Comparison of ENCODE assay signal across 23 cellular contexts in the genomic region with DNA sequence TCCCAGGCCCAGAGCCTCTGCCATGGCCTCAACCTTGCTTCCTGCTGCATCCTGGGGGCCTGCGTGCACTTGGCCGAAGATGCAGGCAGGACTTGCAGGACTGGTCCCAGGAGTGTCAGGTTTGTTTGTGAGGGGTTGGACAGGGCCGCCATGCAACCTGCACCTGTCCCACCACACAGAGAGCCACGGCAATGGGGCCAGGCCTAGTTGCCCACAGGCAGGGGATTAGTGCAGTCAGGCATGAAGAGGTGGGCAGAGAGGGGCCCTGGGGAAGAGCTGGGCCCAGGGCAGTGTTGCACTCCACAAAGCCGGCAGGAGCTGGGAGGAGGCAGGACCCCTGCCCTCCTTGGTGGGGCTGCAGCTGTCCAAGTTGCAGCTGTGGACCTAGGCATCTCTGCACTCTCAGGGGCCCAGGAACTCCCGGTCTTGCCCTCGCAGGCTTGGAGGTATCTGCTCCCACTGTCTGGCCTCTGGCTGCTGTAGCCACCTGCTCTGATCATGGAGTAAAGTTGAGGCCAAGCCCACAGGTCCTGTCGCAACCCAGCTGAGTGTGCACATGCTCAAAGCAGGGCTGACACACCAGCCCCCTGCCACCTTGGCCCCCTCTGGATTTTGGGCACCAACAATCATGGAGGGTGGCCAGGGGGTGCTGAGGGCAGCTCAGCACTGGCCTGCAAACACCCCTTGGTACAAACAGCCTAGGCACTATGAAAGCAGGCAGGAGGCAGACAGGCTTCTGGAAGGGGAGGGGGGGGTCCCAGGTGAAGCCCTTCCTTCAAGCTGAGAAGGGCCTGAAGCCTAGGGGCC.
DNase-seq lines count a peak whose midpoint lies in the region; ATAC-seq, FAIRE-seq and TF ChIP-seq lines count a peak whose summit lies in the region.
"Had no signal": no experiment of that assay in that cellular context is flagged by ENCODE, and none has a peak within 500 bp of the region (broad histone marks: within the 10 kb centered on the region; RNA-seq: fewer than 3 reads in every experiment).

No MANE protein-coding gene starts in this region.

- DNase-seq in kidney (peak; percentile 44), sciatic nerve (ENCODE audit: low spot score) (no peak), upper lobe of right lung (no peak), left ventricle myocardium superior (no peak), progenitor cell of endocrine pancreas (ENCODE audit: low spot score, unreplicated experiment) (no peak), PC-9 (no peak)
- DNase-seq: C1 segment of cervical spinal cord, COR-L47, DMS79, GF-D8, HCEC 1CT, NCI-H1092 treated with DMSO at 0.1 percent for 48 hours, NCI-H1436 treated with DMSO at 0.1 percent for 48 hours, NCI-H1930, NCI-H69, SHP77 treated with DMSO at 0.1 percent for 48 hours had no signal

- no peak overlapping the region for H3K4me2 ChIP-seq in PC-9

- CTCF ChIA-PET in PC-9 (lab: Charles Lee): no interaction called here

- H3K36me3 ChIP-seq in kidney (ENCODE audit: control insufficient read depth in 1 of 2, insufficient read depth in 2 of 2, low read length in 2 of 2): no peaks in the 10 kb centered on the region
- H3K36me3 ChIP-seq in upper lobe of right lung: no peaks in the 10 kb centered on the region
- H3K36me3 ChIP-seq in PC-9 (ENCODE audit: low read depth): no peaks in the 10 kb centered on the region

- intact Hi-C loops in kidney (cut with DNase I): no loop called here
- intact Hi-C loops in sciatic nerve (cut with DNase I): no loop called here
- intact Hi-C loops in upper lobe of right lung (cut with DNase I): no loop called here
- intact Hi-C loops in left ventricle myocardium superior (cut with micrococcal nuclease): no loop called here
- intact Hi-C loops in PC-9 (cut with micrococcal nuclease; ENCODE audit: unreplicated experiment): no loop called here

- H3K9me3 ChIP-seq in kidney (ENCODE audit: control insufficient read depth in 1 of 2, low read length in 2 of 2) (peaks cover 0 to 4% of the 10 kb centered on the region in 2 donors), upper lobe of right lung (no peaks in the 10 kb centered on the region), PC-9 (ENCODE audit: insufficient read depth, low read depth) (no peaks in the 10 kb centered on the region)

- no peak overlapping the region for H3K27ac Mint-ChIP-seq in progenitor cell of endocrine pancreas
- H3K27ac Mint-ChIP-seq: CD4-positive, alpha-beta memory T cell had no signal

- TF ChIP-seq CTCF in kidney (IDR thresholded peaks at IDR 0.05; ENCODE audit: borderline replicate concordance, extremely low read depth, insufficient read depth): no peak
- no peak for TF ChIP-seq CTCF in upper lobe of right lung (IDR thresholded peaks at IDR 0.05)
- no peak for TF ChIP-seq CTCF in progenitor cell of endocrine pancreas (IDR thresholded peaks at IDR 0.05; ENCODE audit: unreplicated experiment)
- no peak for TF ChIP-seq CTCF in PC-9 (conservative IDR thresholded peaks at IDR 0.05)

- no TSS peak for BruUV-seq in PC-9 (replicated peaks; lab: Mats Ljungman, UMichigan)

- no peak overlapping the region for H2AFZ ChIP-seq in PC-9

- no peaks in the 10 kb centered on the region for H3F3A ChIP-seq in PC-9 (ENCODE audit: insufficient read depth, low read depth)

- ATAC-seq in sciatic nerve: peak; percentile 39
- ATAC-seq in upper lobe of right lung: peak; percentile 29
- ATAC-seq in left ventricle myocardium superior: no peak
- no peak for ATAC-seq in HG03175 (IDR thresholded peaks at IDR 0.05; ENCODE audit: unreplicated experiment)
- ATAC-seq: Panc1 had no signal

- POLR2A ChIA-PET in PC-9 (lab: Charles Lee; ENCODE audit: unreplicated experiment): no interaction called here

- H3K79me2 ChIP-seq in PC-9 (ENCODE audit: low read depth): no peaks in the 10 kb centered on the region

- H3K36me3 Mint-ChIP-seq in progenitor cell of endocrine pancreas (ENCODE audit: insufficient read depth): no peaks in the 10 kb centered on the region
- H3K36me3 Mint-ChIP-seq: CD4-positive, alpha-beta memory T cell had no signal

- no peaks in the 10 kb centered on the region for H3K4me1 Mint-ChIP-seq in progenitor cell of endocrine pancreas (ENCODE audit: low read depth)
- H3K4me1 Mint-ChIP-seq: CD4-positive, alpha-beta memory T cell had no signal

- H3K27ac ChIP-seq in cingulate gyrus (ENCODE audit: low read depth, low read length): peak overlapping the region; percentile 67
- no peak overlapping the region for H3K27ac ChIP-seq in kidney (ENCODE audit: low read depth in 2 of 2, low read length in 2 of 2)
- no peak overlapping the region for H3K27ac ChIP-seq in upper lobe of right lung
- no peak overlapping the region for H3K27ac ChIP-seq in PC-9
- H3K27ac ChIP-seq: SK-N-MC had no signal

- H3K9me2 ChIP-seq in PC-9 (ENCODE audit: insufficient read depth): no peaks in the 10 kb centered on the region

- H3K27me3 ChIP-seq in upper lobe of right lung: no peaks in the 10 kb centered on the region
- no peaks in the 10 kb centered on the region for H3K27me3 ChIP-seq in PC-9 (ENCODE audit: insufficient read depth, low read depth)

- H3K27me3 Mint-ChIP-seq in progenitor cell of endocrine pancreas: no peaks in the 10 kb centered on the region
- H3K27me3 Mint-ChIP-seq: CD4-positive, alpha-beta memory T cell had no signal

- H3K4me1 ChIP-seq in kidney (ENCODE audit: control insufficient read depth in 1 of 2, insufficient read depth in 1 of 2, low read depth in 1 of 2, low read length in 2 of 2) (no peaks in the 10 kb centered on the region), upper lobe of right lung (no peaks in the 10 kb centered on the region), PC-9 (replicated peaks; ENCODE audit: insufficient read depth) (no peaks in the 10 kb centered on the region)

- H3K9ac ChIP-seq in kidney (ENCODE audit: low read length in 2 of 2): no peak overlapping the region

- no peak overlapping the region for H3K4me3 Mint-ChIP-seq in progenitor cell of endocrine pancreas (ENCODE audit: low read depth)
- H3K4me3 Mint-ChIP-seq: CD4-positive, alpha-beta memory T cell had no signal

- no peak for FAIRE-seq in kidney (lab: Jason Lieb, UNC)
- FAIRE-seq: GM12891, H1 had no signal

- H3K4me3 ChIP-seq in kidney (ENCODE audit: low read length in 2 of 2) (no peak overlapping the region), upper lobe of right lung (no peak overlapping the region), PC-9 (no peak overlapping the region)
- H3K4me3 ChIP-seq: SK-N-MC had no signal

- H4K20me1 ChIP-seq in PC-9 (ENCODE audit: insufficient read depth): no peaks in the 10 kb centered on the region

- H3K9me3 Mint-ChIP-seq in progenitor cell of endocrine pancreas (ENCODE audit: low read depth): peaks cover 6% of the 10 kb centered on the region

Comparison
In these comparisons a context has a peak if more than half of its experiments do, and no peak if none do; other contexts are left out.
1. ATAC-seq: peak in sciatic nerve (single experiment) and upper lobe of right lung (single experiment); none in left ventricle myocardium superior (single experiment) and HG03175 (single experiment).